ENCODE assay signal across 8 cellular contexts in genomic region chr4:174282836-174283506, GRCh38. TPM values are rescaled to one million over a fixed set of nuclear protein-coding genes. Genes with fewer than 3 reads are reported as not detected.
A peak's percentile ranks its signal among the peaks of the same experiment; 100 is the strongest.
DNase-seq lines count a peak whose midpoint lies in the region; ATAC-seq, FAIRE-seq and TF ChIP-seq lines count a peak whose summit lies in the region.

No MANE protein-coding gene starts in this region.

- H3K27me3 ChIP-seq in IMR-90 (ENCODE audit: control insufficient read depth, insufficient read depth, low read length): no peaks in the 10 kb centered on the region

- peaks cover 41% of the 10 kb centered on the region; the same call in 1 of the 2 replicates for H3K79me2 ChIP-seq in OCI-LY7 (ENCODE audit: insufficient read depth, low read depth, low read length)

- peak overlapping the region; percentile 98 for H3K9ac ChIP-seq in IMR-90 (ENCODE audit: low read depth, low read length)

- H3K9me3 ChIP-seq in IMR-90 (ENCODE audit: control insufficient read depth, insufficient read depth, low read length): no peaks in the 10 kb centered on the region
- H3K9me3 ChIP-seq in OCI-LY7 (ENCODE audit: low read length): peaks cover 8% of the 10 kb centered on the region; the same call in 1 of the 2 replicates

- no peaks in the 10 kb centered on the region for H3K4me1 ChIP-seq in IMR-90 (ENCODE audit: control insufficient read depth, insufficient read depth, low read length)
- peaks cover 19% of the 10 kb centered on the region for H3K4me1 ChIP-seq in OCI-LY7 (ENCODE audit: insufficient read depth, low read length, poor library complexity, severe bottlenecking)

- no peaks in the 10 kb centered on the region for H3K9me1 ChIP-seq in IMR-90 (ENCODE audit: insufficient read depth, low read length)

- no peak for TF ChIP-seq POLR2A in IMR-90 (IDR thresholded peaks at IDR 0.05; ENCODE audit: low read depth, low read length)

- POLR2A ChIA-PET in IMR-90 (lab: Charles Lee; ENCODE audit: unreplicated experiment) (no interaction called here), OCI-LY7 (lab: Charles Lee) (interaction anchor here (0.7 to 3.1 kb wide), 8 partner anchors 9 to 205 kb away, joined by 3 to 16 read pairs (median 4); no protein-coding TSS in a partner anchor)

- H4K91ac ChIP-seq in IMR-90 (ENCODE audit: insufficient read depth, low read depth, low read length): peak overlapping the region; percentile 65

- H3K14ac ChIP-seq in IMR-90 (replicated peaks; ENCODE audit: low read depth, low read length): peak overlapping the region; percentile 14; the same call in 1 of the 2 replicates

- intact Hi-C loops in IMR-90 (cut with micrococcal nuclease) (loop anchor here (2.0 to 5.0 kb wide), 2 partner anchors 60 to 911 kb away; partner anchors contain the start of gene SAP30), OCI-LY7 (cut with micrococcal nuclease; ENCODE audit: unreplicated experiment) (loop anchor here (10.0 kb wide), 1 partner anchor 908 kb away; the partner anchor contains the start of gene SAP30)

- no peak for TF ChIP-seq RAD21 in IMR-90 (IDR thresholded peaks at IDR 0.05; ENCODE audit: low read length)

- H3K79me1 ChIP-seq in IMR-90 (ENCODE audit: low read depth in 1 of 2, low read length in 2 of 2): peaks cover 6 to 38% of the 10 kb centered on the region in 2 experiments; a peak in 3 of 4 replicates

- H3K4me2 ChIP-seq in IMR-90 (ENCODE audit: low read depth, low read length) (peak overlapping the region; percentile 74), OCI-LY7 (ENCODE audit: low read length) (peak overlapping the region; percentile 83)

- CTCF ChIA-PET in IMR-90 (lab: Yijun Ruan, JAX) (interaction anchor here (1.0 kb wide), 1 partner anchor 61 kb away, joined by 3 read pairs; no protein-coding TSS in a partner anchor), OCI-LY7 (lab: Charles Lee; ENCODE audit: unreplicated experiment) (no interaction called here)

- no peaks in the 10 kb centered on the region for H3K9me2 ChIP-seq in OCI-LY7 (ENCODE audit: insufficient read depth, low read length)

- H3K4ac ChIP-seq in IMR-90 (ENCODE audit: low read depth, low read length): peak overlapping the region; percentile 99

- no peaks in the 10 kb centered on the region for H4K20me1 ChIP-seq in IMR-90 (ENCODE audit: insufficient read depth, low read length)
- H4K20me1 ChIP-seq in OCI-LY7 (ENCODE audit: insufficient read depth, low read length): no peaks in the 10 kb centered on the region

- WGBS in IMR-90 (ENCODE audit: extremely low coverage in 2 of 2, insufficient read length in 1 of 2), 2 experiments: 0% methylated on average over 2 of the region's 22 CpGs; no CpG with 5 or more reads in 1 of the 2 experiments

- BruUV-seq in IMR-90 (replicated peaks; lab: Mats Ljungman, UMichigan) (TSS peak; percentile 38), OCI-LY7 (replicated peaks; lab: Mats Ljungman, UMichigan) (TSS peak; percentile 81)

- H2AK9ac ChIP-seq in IMR-90 (replicated peaks; ENCODE audit: low read depth, low read length, poor library complexity): peak overlapping the region; percentile 91

- no peak overlapping the region for H2BK20ac ChIP-seq in IMR-90 (ENCODE audit: low read depth, low read length)

- H3K36me3 ChIP-seq in IMR-90 (ENCODE audit: control insufficient read depth, insufficient read depth, low read length): no peaks in the 10 kb centered on the region
- H3K36me3 ChIP-seq in OCI-LY7 (ENCODE audit: insufficient read depth, low read length): no peaks in the 10 kb centered on the region

- no peak overlapping the region for H2BK15ac ChIP-seq in IMR-90 (ENCODE audit: low read depth, low read length)

- peak overlapping the region; percentile 64 to 99 for H4K8ac ChIP-seq in IMR-90 (ENCODE audit: low read depth in 2 of 2, low read length in 2 of 2)

- no peak overlapping the region for H2AK5ac ChIP-seq in IMR-90 (ENCODE audit: low read depth, low read length)

- in situ Hi-C loops in IMR-90 (cut with MboI; ENCODE audit: low sequenced_read_pairs): no loop called here

- dilution Hi-C loops in IMR-90 (cut with HindIII; ENCODE audit: low sequenced_read_pairs, unreplicated experiment): no loop called here

- TF ChIP-seq CTCF in D721Med (IDR thresholded peaks at IDR 0.05; ENCODE audit: insufficient read depth, missing control alignments) (no peak), IMR-90 (conservative IDR thresholded peaks at IDR 0.05; ENCODE audit: low read depth, low read length) (no peak), OCI-LY7 (conservative IDR thresholded peaks at IDR 0.05; ENCODE audit: low read length) (no peak)

- peak overlapping the region; percentile 71 for H3K23ac ChIP-seq in IMR-90 (ENCODE audit: low read depth, low read length)

- peak; percentile 94 for FAIRE-seq in D721Med (lab: Jason Lieb, UNC)

- ATAC-seq in GM21576 (IDR thresholded peaks at IDR 0.05; ENCODE audit: unreplicated experiment) (peak; percentile 99), IMR-90 (ENCODE audit: low read depth) (peak; percentile 92)

- peak overlapping the region; percentile 100 for H3K56ac ChIP-seq in IMR-90 (ENCODE audit: extremely low read depth, insufficient read depth, low read length)

- H2BK120ac ChIP-seq in IMR-90 (ENCODE audit: low read depth, low read length): peak overlapping the region; percentile 100; the same call in 1 of the 2 replicates

- H2BK5ac ChIP-seq in IMR-90 (ENCODE audit: low read depth, low read length, poor library complexity, severe bottlenecking): peak overlapping the region; percentile 61

- DNase-seq in D721Med (ENCODE audit: insufficient read length, low spot score) (no peak), IMR-90 (peak; percentile 94), OCI-LY7 (ENCODE audit: low spot score) (peak; percentile 92), activated T-cell treated with anti-CD3 and anti-CD28 coated beads for 4 hours (peak; percentile 59), epidermal melanocyte (ENCODE audit: insufficient read length, low spot score) (peak; percentile 87), midbrain (lab: John Stamatoyannopoulos, UW) (peak; percentile 95)
- peak; percentile 51 to 64 for DNase-seq in stimulated activated CD8-positive, alpha-beta memory T cell treated with anti-CD3 and anti-CD28 coated beads, Interleukin-15, amount 100 ng/mL, for 48 hours (ENCODE audit: low read depth in 2 of 2)

- peak overlapping the region; percentile 56 for H4K5ac ChIP-seq in IMR-90 (ENCODE audit: low read depth, low read length)

- 0 out of 2 replicates have a peak overlapping the region, but pooled peaks have one; percentile 4 for H3K18ac ChIP-seq in IMR-90 (ENCODE audit: low read depth, low read length)

- H3K4me3 ChIP-seq in IMR-90 (ENCODE audit: insufficient read depth, low read depth, low read length) (peak overlapping the region; percentile 60), OCI-LY7 (ENCODE audit: low read depth, low read length, poor library complexity, severe bottlenecking) (peak overlapping the region; percentile 89)

- H2AFZ ChIP-seq in IMR-90 (replicated peaks; ENCODE audit: low read length, poor library complexity): peak overlapping the region; percentile 99
- H2AFZ ChIP-seq in OCI-LY7 (ENCODE audit: low read length): peak overlapping the region; percentile 96

- H3K27ac ChIP-seq in IMR-90 (ENCODE audit: insufficient read depth, low read length): peak overlapping the region; percentile 96
- H3K27ac ChIP-seq in OCI-LY7 (ENCODE audit: low read depth, low read length, poor library complexity, severe bottlenecking): peak overlapping the region; percentile 88

TF ChIP-seq in IMR-90, 13 proteins besides CTCF, POLR2A, EP300 and RAD21:
- TF ChIP-seq NFE2L2 (IDR thresholded peaks at IDR 0.05; ENCODE audit: low read depth, low read length): no peak
- TF ChIP-seq CEBPB (IDR thresholded peaks at IDR 0.05; ENCODE audit: low read depth, low read length): peak; percentile 82
- TF ChIP-seq FOS (IDR thresholded peaks at IDR 0.05; ENCODE audit: low read depth, low read length): peak; percentile 54; the same call in 1 of the 2 replicates
- no peak for TF ChIP-seq RCOR1 (IDR thresholded peaks at IDR 0.05; ENCODE audit: insufficient replicate concordance, low read length)
- TF ChIP-seq USF2 (IDR thresholded peaks at IDR 0.05; ENCODE audit: low read depth, low read length): no peak

RNA-seq across cellular contexts. Expression of gene FBXO8, which starts 0.5 kb away (rescaled TPM):
- total RNA-seq in IMR-90 (2012; rRNA removed) (23.9 and 25.6 TPM in 2 replicates), OCI-LY7 (2022) (12.7 and 13.5 TPM in 2 replicates)
- 10.4 and 11.3 TPM in 2 replicates for polyA plus RNA-seq in IMR-90 (2012; rRNA removed)
- polyA plus RNA-seq in IMR-90 (2012; cell fraction: cytosol; rRNA removed): 7.9 and 8.1 TPM in 2 replicates
- polyA plus RNA-seq in IMR-90 (2012; cell fraction: nucleus; rRNA removed; ENCODE audit: low replicate concordance): 2.5 and 8.0 TPM in 2 replicates
- 11.0 and 12.6 TPM in 2 replicates for total RNA-seq in OCI-LY7 (2014; rRNA removed; shearing (Covaris generic))

RNA-seq across cellular contexts. Expression of gene CEP44, which starts 0.7 kb away (rescaled TPM):
- total RNA-seq in IMR-90 (2012; rRNA removed) (9.5 and 15.8 TPM in 2 replicates), OCI-LY7 (2022) (32.4 and 41.0 TPM in 2 replicates)
- polyA plus RNA-seq in IMR-90 (2012; rRNA removed): 1.9 and 3.5 TPM in 2 replicates
- polyA plus RNA-seq in IMR-90 (2012; cell fraction: cytosol; rRNA removed): 0.41 and 1.2 TPM in 2 replicates
- polyA plus RNA-seq in IMR-90 (2012; cell fraction: nucleus; rRNA removed; ENCODE audit: low replicate concordance): 0.94 and 6.8 TPM in 2 replicates
- 27.9 and 29.2 TPM in 2 replicates for total RNA-seq in OCI-LY7 (2014; rRNA removed; shearing (Covaris generic))
